21 cellular contexts compared by ENCODE assay signal in genomic region chr20:34271961-34272360, GRCh38. TPM values are rescaled to one million over a fixed set of nuclear protein-coding genes. Genes with fewer than 3 reads are reported as not detected.
DNase-seq lines count a peak whose midpoint lies in the region; ATAC-seq, FAIRE-seq and TF ChIP-seq lines count a peak whose summit lies in the region.
"Had no signal": no experiment of that assay in that cellular context is flagged by ENCODE, and none has a peak within 500 bp of the region (broad histone marks: within the 10 kb centered on the region; RNA-seq: fewer than 3 reads in every experiment).

No MANE protein-coding gene starts in this region.

- H3K9ac ChIP-seq in IMR-90 (ENCODE audit: low read depth, low read length) = no peak overlapping the region
- H3K9ac ChIP-seq in mesenchymal stem cell (ENCODE audit: low read length) = no peak overlapping the region
- H3K9ac ChIP-seq in colonic mucosa (ENCODE audit: low read depth in 2 of 2, low read length in 2 of 2) = no peak overlapping the region

- no peak overlapping the region for H2BK20ac ChIP-seq in IMR-90 (ENCODE audit: low read depth, low read length)

- H4K20me1 ChIP-seq in IMR-90 (ENCODE audit: insufficient read depth, low read length) = no peaks in the 10 kb centered on the region

- BruUV-seq in IMR-90 (replicated peaks; lab: Mats Ljungman, UMichigan) = no TSS peak
- BruUV-seq in MCF 10A (replicated peaks; lab: Mats Ljungman, UMichigan) = no TSS peak

- TF ChIP-seq POLR2A in IMR-90 (IDR thresholded peaks at IDR 0.05; ENCODE audit: low read depth, low read length) (no peak), transverse colon (IDR thresholded peaks at IDR 0.05) (no peak)

- H3K56ac ChIP-seq in IMR-90 (ENCODE audit: extremely low read depth, insufficient read depth, low read length) = no peak overlapping the region

- no peaks in the 10 kb centered on the region for H3K27me3 Mint-ChIP-seq in MCF 10A (ENCODE audit: insufficient read depth, unreplicated experiment)

- no peak for TF ChIP-seq RAD21 in IMR-90 (IDR thresholded peaks at IDR 0.05; ENCODE audit: low read length)

- no peaks in the 10 kb centered on the region for H3K4me1 Mint-ChIP-seq in MCF 10A (ENCODE audit: insufficient read depth, unreplicated experiment)

- H3K4ac ChIP-seq in IMR-90 (ENCODE audit: low read depth, low read length) (no peak overlapping the region), mesenchymal stem cell (ENCODE audit: low read depth in 1 of 2, low read length in 2 of 2) (no peak overlapping the region)

- dilution Hi-C loops in IMR-90 (cut with HindIII; ENCODE audit: low sequenced_read_pairs, unreplicated experiment) = no loop called here

- H3K4me2 ChIP-seq in IMR-90 (ENCODE audit: low read depth, low read length) (no peak overlapping the region), mesenchymal stem cell (ENCODE audit: low read length, poor library complexity, severe bottlenecking) (no peak overlapping the region)

- H2AK5ac ChIP-seq in IMR-90 (ENCODE audit: low read depth, low read length) = no peak overlapping the region
- no peak overlapping the region for H2AK5ac ChIP-seq in mesenchymal stem cell (ENCODE audit: low read length, severe bottlenecking)

- no peak overlapping the region for H4K5ac ChIP-seq in IMR-90 (ENCODE audit: low read depth, low read length)

- peak; percentile 76 for DNase-seq in COLO829 (ENCODE audit: low spot score)
- peak; percentile 52 for DNase-seq in IMR-90
- DNase-seq in MCF 10A (ENCODE audit: unreplicated experiment) = peak; percentile 89
- DNase-seq in mesenchymal stem cell = peak; percentile 28
- no peak for DNase-seq in transverse colon
- no peak for DNase-seq in small intestine
- DNase-seq in colonic mucosa = no peak
- DNase-seq: activated gamma-delta T cell, H7, heart right ventricle, Kasumi-1, naive B cell, NCI-H2081, NCI-H774, retina had no signal

- H2BK15ac ChIP-seq in IMR-90 (ENCODE audit: low read depth, low read length) = no peak overlapping the region
- no peak overlapping the region for H2BK15ac ChIP-seq in mesenchymal stem cell (ENCODE audit: low read depth, poor library complexity, severe bottlenecking)

- no peak overlapping the region for H2BK5ac ChIP-seq in IMR-90 (ENCODE audit: low read depth, low read length, poor library complexity, severe bottlenecking)
- peak overlapping the region; percentile 10 for H2BK5ac ChIP-seq in mesenchymal stem cell (ENCODE audit: low read depth, low read length, poor library complexity, severe bottlenecking)

- H4K91ac ChIP-seq in IMR-90 (ENCODE audit: insufficient read depth, low read depth, low read length) (no peak overlapping the region), mesenchymal stem cell (ENCODE audit: low read length) (no peak overlapping the region)

- 100% methylated on average over 1 of the region's 2 CpGs; no CpG with 5 or more reads in 1 of the 2 experiments for WGBS in IMR-90 (ENCODE audit: extremely low coverage in 2 of 2, insufficient read length in 1 of 2), 2 experiments
- WGBS in mesenchymal stem cell = 69% methylated on average over 2 of the region's 2 CpGs
- WGBS in transverse colon (ENCODE audit: low coverage in 1 of 2), 2 donors = 86% methylated on average over 2 of the region's 2 CpGs; no CpG with 5 or more reads in 1 of the 2 donors
- WGBS in small intestine, 3 donors = 89 to 98% (median 96%) methylated on average over 2 of the region's 2 CpGs

- no peak for TF ChIP-seq CTCF in IMR-90 (conservative IDR thresholded peaks at IDR 0.05; ENCODE audit: low read depth, low read length)
- TF ChIP-seq CTCF in MCF 10A (IDR thresholded peaks at IDR 0.05; ENCODE audit: unreplicated experiment) = no peak
- TF ChIP-seq CTCF in transverse colon (IDR thresholded peaks at IDR 0.05) = no peak
- no peak for TF ChIP-seq CTCF in colonic mucosa (IDR thresholded peaks at IDR 0.05)

- no peak for FAIRE-seq in small intestine (lab: Jason Lieb, UNC)
- FAIRE-seq: G401.6 had no signal

- H3K79me1 ChIP-seq in IMR-90 (ENCODE audit: low read depth in 1 of 2, low read length in 2 of 2) (no peaks in the 10 kb centered on the region), mesenchymal stem cell (replicated peaks; ENCODE audit: low read length, poor library complexity, severe bottlenecking) (no peaks in the 10 kb centered on the region)

- H3K18ac ChIP-seq in IMR-90 (ENCODE audit: low read depth, low read length) (no peak overlapping the region), mesenchymal stem cell (ENCODE audit: low read depth in 1 of 2, low read length in 2 of 2) (no peak overlapping the region)

- no peaks in the 10 kb centered on the region for H3K4me1 ChIP-seq in IMR-90 (ENCODE audit: control insufficient read depth, insufficient read depth, low read length)
- H3K4me1 ChIP-seq in mesenchymal stem cell (ENCODE audit: control insufficient read depth, insufficient read depth, low read depth, low read length) = peaks cover 6% of the 10 kb centered on the region
- H3K4me1 ChIP-seq in transverse colon = peaks cover 0 to 12% (median 10%) of the 10 kb centered on the region in 4 donors
- H3K4me1 ChIP-seq in small intestine (ENCODE audit: control insufficient read depth in 2 of 2, insufficient read depth in 1 of 2, low read depth in 1 of 2, low read length in 1 of 2) = no peaks in the 10 kb centered on the region
- no peaks in the 10 kb centered on the region for H3K4me1 ChIP-seq in colonic mucosa

- no peaks in the 10 kb centered on the region for H3K27me3 ChIP-seq in IMR-90 (ENCODE audit: control insufficient read depth, insufficient read depth, low read length)
- no peaks in the 10 kb centered on the region for H3K27me3 ChIP-seq in mesenchymal stem cell (ENCODE audit: control insufficient read depth in 1 of 2, insufficient read depth in 1 of 2, low read length in 2 of 2)
- H3K27me3 ChIP-seq in transverse colon = no peaks in the 10 kb centered on the region
- H3K27me3 ChIP-seq in small intestine (ENCODE audit: control insufficient read depth in 2 of 2, insufficient read depth in 2 of 2, low read length in 2 of 2) = no peaks in the 10 kb centered on the region
- no peaks in the 10 kb centered on the region for H3K27me3 ChIP-seq in colonic mucosa
- H3K27me3 ChIP-seq: breast epithelium, heart right ventricle had no signal

- intact Hi-C loops in IMR-90 (cut with micrococcal nuclease) = no loop called here
- intact Hi-C loops in MCF 10A (cut with micrococcal nuclease) = no loop called here
- intact Hi-C loops in transverse colon (cut with DNase I; ENCODE audit: low total_unique reads) = no loop called here
- intact Hi-C loops in colonic mucosa (cut with DNase I) = no loop called here

- H2AFZ ChIP-seq in IMR-90 (replicated peaks; ENCODE audit: low read length, poor library complexity) = no peak overlapping the region
- no peak overlapping the region for H2AFZ ChIP-seq in mesenchymal stem cell (ENCODE audit: low read depth, low read length)

- H4K8ac ChIP-seq in IMR-90 (ENCODE audit: low read depth in 2 of 2, low read length in 2 of 2) = no peak overlapping the region
- no peak overlapping the region for H4K8ac ChIP-seq in mesenchymal stem cell (ENCODE audit: low read length)

- no peak overlapping the region for H3K4me3 Mint-ChIP-seq in MCF 10A (ENCODE audit: unreplicated experiment)

- no peaks in the 10 kb centered on the region for H3K9me3 Mint-ChIP-seq in MCF 10A (ENCODE audit: unreplicated experiment)
- H3K9me3 Mint-ChIP-seq: naive B cell, type B pancreatic cell had no signal

- H3K9me3 ChIP-seq in IMR-90 (ENCODE audit: control insufficient read depth, insufficient read depth, low read length) (no peaks in the 10 kb centered on the region), mesenchymal stem cell (ENCODE audit: control insufficient read depth, low read length) (no peaks in the 10 kb centered on the region), transverse colon (no peaks in the 10 kb centered on the region), small intestine (ENCODE audit: control insufficient read depth, low read depth) (no peaks in the 10 kb centered on the region), colonic mucosa (no peaks in the 10 kb centered on the region)
- H3K9me3 ChIP-seq: breast epithelium, heart right ventricle had no signal

- no peak overlapping the region for H2BK12ac ChIP-seq in mesenchymal stem cell (ENCODE audit: low read length in 2 of 2)

- peaks cover 8% of the 10 kb centered on the region; the same call in 1 of the 2 replicates for H3K9me1 ChIP-seq in IMR-90 (ENCODE audit: insufficient read depth, low read length)

- CTCF ChIA-PET in IMR-90 (lab: Yijun Ruan, JAX) = no interaction called here
- CTCF ChIA-PET in MCF 10A (lab: Yijun Ruan, JAX) = interaction anchor here (0.9 to 1.7 kb wide), 2 partner anchors 8 to 16 kb away, joined by 3 to 7 read pairs; no protein-coding TSS in a partner anchor

- H3K36me3 ChIP-seq in IMR-90 (ENCODE audit: control insufficient read depth, insufficient read depth, low read length) = peaks cover 4% of the 10 kb centered on the region
- H3K36me3 ChIP-seq in mesenchymal stem cell (ENCODE audit: control insufficient read depth in 1 of 2, insufficient read depth in 2 of 2, low read depth in 1 of 2, low read length in 2 of 2) = peaks cover 13 to 32% of the 10 kb centered on the region in 2 experiments
- H3K36me3 ChIP-seq in transverse colon = no peaks in the 10 kb centered on the region
- peaks cover 0 to 4% of the 10 kb centered on the region in 2 donors for H3K36me3 ChIP-seq in small intestine (ENCODE audit: control insufficient read depth in 2 of 2, insufficient read depth in 2 of 2, low read length in 2 of 2)
- H3K36me3 ChIP-seq in colonic mucosa = no peaks in the 10 kb centered on the region
- H3K36me3 ChIP-seq: breast epithelium had no signal

- peak overlapping the region; percentile 62 for H3K27ac Mint-ChIP-seq in MCF 10A (ENCODE audit: low read depth, unreplicated experiment)
- H3K27ac Mint-ChIP-seq: type B pancreatic cell had no signal

- POLR2A ChIA-PET in IMR-90 (lab: Charles Lee; ENCODE audit: unreplicated experiment) = no interaction called here
- POLR2A ChIA-PET in MCF 10A (lab: Yijun Ruan, JAX) = interaction anchor here (1.1 kb wide), 1 partner anchor 31 kb away, joined by 3 read pairs; the partner anchor contains the start of gene AHCY

- peaks cover 35% of the 10 kb centered on the region for H3K36me3 Mint-ChIP-seq in MCF 10A (ENCODE audit: insufficient read depth, unreplicated experiment)

- in situ Hi-C loops in IMR-90 (cut with MboI; ENCODE audit: low sequenced_read_pairs) = loop anchor here (10.0 kb wide), 1 partner anchor 57 kb away; no protein-coding TSS in a partner anchor
- in situ Hi-C loops in transverse colon (cut with MboI; ENCODE audit: low pct_ligation_motif_present in 1 of 4, low pct_unique_long_range_greater_than_20kb in 1 of 4, low sequenced_read_pairs in 3 of 4) = no loop called here

- H3K4me3 ChIP-seq in IMR-90 (ENCODE audit: insufficient read depth, low read depth, low read length) (no peak overlapping the region), mesenchymal stem cell (ENCODE audit: insufficient read depth in 1 of 2, low read depth in 1 of 2, low read length in 2 of 2) (no peak overlapping the region), transverse colon (no peak overlapping the region), small intestine (ENCODE audit: low read depth in 1 of 2, low read length in 2 of 2) (no peak overlapping the region), colonic mucosa (no peak overlapping the region)
- H3K4me3 ChIP-seq: breast epithelium, heart right ventricle had no signal

- H2BK120ac ChIP-seq in IMR-90 (ENCODE audit: low read depth, low read length) = no peak overlapping the region
- no peak overlapping the region for H2BK120ac ChIP-seq in mesenchymal stem cell (ENCODE audit: low read depth, low read length)

- ATAC-seq in IMR-90 (ENCODE audit: low read depth) (no peak), GM19328 (IDR thresholded peaks at IDR 0.05; ENCODE audit: unreplicated experiment) (no peak)
- ATAC-seq: left lobe of liver had no signal

- no peak overlapping the region for H3K14ac ChIP-seq in IMR-90 (replicated peaks; ENCODE audit: low read depth, low read length)
- no peak overlapping the region for H3K14ac ChIP-seq in mesenchymal stem cell (ENCODE audit: low read length in 2 of 2)

- TF ChIP-seq EP300 in transverse colon (IDR thresholded peaks at IDR 0.05; ENCODE audit: low read depth) = no peak

- no peak overlapping the region for H2AK9ac ChIP-seq in IMR-90 (replicated peaks; ENCODE audit: low read depth, low read length, poor library complexity)

- H3K27ac ChIP-seq in IMR-90 (ENCODE audit: insufficient read depth, low read length) (no peak overlapping the region), mesenchymal stem cell (ENCODE audit: low read length, poor library complexity, severe bottlenecking) (no peak overlapping the region), transverse colon (no peak overlapping the region), small intestine (ENCODE audit: low read depth in 1 of 2, low read length in 1 of 2) (no peak overlapping the region), colonic mucosa (no peak overlapping the region)

- no peak overlapping the region; the same call in 1 of the 2 replicates for H3K23ac ChIP-seq in IMR-90 (ENCODE audit: low read depth, low read length)
- no peak overlapping the region for H3K23ac ChIP-seq in mesenchymal stem cell (ENCODE audit: low read length in 2 of 2)

RNA-seq across cellular contexts. Expression of gene ASIP, which starts 30.7 kb away (rescaled TPM):
- total RNA-seq in IMR-90 (2012; rRNA removed) (not detected in 2 replicates), MCF 10A (2022) (not detected in 2 replicates), transverse colon (not detected), colonic mucosa (not detected)
- polyA plus RNA-seq in IMR-90 (2012; rRNA removed) (not detected in 2 replicates), small intestine (1 to 10 TPM in 1 of 3 donors, under 1 TPM in 1, not detected in 1; 0.30 to 3.8 TPM)
- not detected in 2 replicates for polyA plus RNA-seq in IMR-90 (2012; cell fraction: cytosol; rRNA removed)
- polyA plus RNA-seq in IMR-90 (2012; cell fraction: nucleus; rRNA removed; ENCODE audit: low replicate concordance) = not detected in 2 replicates
- 0.21 TPM for polyA plus RNA-seq in mesenchymal stem cell (2013, experiment 1 of 2)
- polyA plus RNA-seq in mesenchymal stem cell (2013, experiment 2 of 2) = 0.14 TPM
- total RNA-seq: activated CD8-positive, alpha-beta memory T cell treated with anti-CD3 and anti-CD28 coated beads for 36 hours; H7 had no signal

RNA-seq across cellular contexts. Expression of gene AHCY, which starts 31.2 kb away (rescaled TPM):
- total RNA-seq in IMR-90 (2012; rRNA removed) = 194 and 210 TPM in 2 replicates
- polyA plus RNA-seq in IMR-90 (2012; rRNA removed) = 135 and 138 TPM in 2 replicates
- 116 and 153 TPM in 2 replicates for polyA plus RNA-seq in IMR-90 (2012; cell fraction: cytosol; rRNA removed)
- polyA plus RNA-seq in IMR-90 (2012; cell fraction: nucleus; rRNA removed; ENCODE audit: low replicate concordance) = 77.9 and 122 TPM in 2 replicates
- total RNA-seq in MCF 10A (2022) = 101 and 175 TPM in 2 replicates
- 99.0 TPM for polyA plus RNA-seq in mesenchymal stem cell (2013, experiment 1 of 2)
- polyA plus RNA-seq in mesenchymal stem cell (2013, experiment 2 of 2) = 96.2 TPM
- 10 to 100 TPM; 23.9 to 71.6 (median 63.8) TPM for total RNA-seq in transverse colon
- 100 to 1,000 TPM in 1 of 3 donors, 10 to 100 TPM in 2; 81.0 to 163 (median 92.1) TPM for polyA plus RNA-seq in small intestine
- total RNA-seq in colonic mucosa = 100 to 1,000 TPM in 1 of 2 donors, 10 to 100 TPM in 1; 79.4 to 192 TPM

Comparison
In these comparisons a context has a peak if more than half of its experiments do, and no peak if none do; other contexts are left out.
1. DNase-seq: peak in COLO829 (single experiment), IMR-90 (single experiment), MCF 10A (single experiment) and mesenchymal stem cell (single experiment); none in transverse colon (single experiment), small intestine (single experiment) and colonic mucosa (single experiment).